In the genomic region with DNA sequence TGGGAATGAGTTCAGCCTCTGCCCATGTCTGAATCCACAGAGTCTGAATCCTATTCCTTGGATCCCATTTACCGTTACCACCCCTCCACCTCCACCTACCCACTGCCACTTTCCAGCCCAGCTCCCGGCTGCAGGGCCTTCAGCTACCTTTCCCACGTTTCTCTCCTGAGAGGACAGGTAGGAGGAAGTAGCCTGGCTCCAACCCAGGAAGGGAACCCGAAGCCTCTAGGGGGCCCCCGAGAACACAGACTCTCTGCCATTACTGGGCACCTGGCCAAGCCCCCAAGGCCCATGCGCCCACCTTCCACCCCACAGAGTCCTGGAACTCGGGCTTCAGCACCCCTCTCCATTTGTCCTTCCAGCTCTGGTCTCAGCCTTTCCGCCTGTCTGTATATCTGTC, we compare ENCODE assay signal across 1 cellular context.
TF ChIP-seq lines count a peak whose summit lies in the region.

No MANE protein-coding gene starts in this region.

TF ChIP-seq in H1, 55 proteins besides CTCF, POLR2A, EP300 and RAD21 (continued from another document):
- TF ChIP-seq, protein P1, sequence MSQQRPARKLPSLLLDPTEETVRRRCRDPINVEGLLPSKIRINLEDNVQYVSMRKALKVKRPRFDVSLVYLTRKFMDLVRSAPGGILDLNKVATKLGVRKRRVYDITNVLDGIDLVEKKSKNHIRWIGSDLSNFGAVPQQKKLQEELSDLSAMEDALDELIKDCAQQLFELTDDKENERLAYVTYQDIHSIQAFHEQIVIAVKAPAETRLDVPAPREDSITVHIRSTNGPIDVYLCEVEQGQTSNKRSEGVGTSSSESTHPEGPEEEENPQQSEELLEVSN (IDR thresholded peaks at IDR 0.05): no peak
